In the genomic region with DNA sequence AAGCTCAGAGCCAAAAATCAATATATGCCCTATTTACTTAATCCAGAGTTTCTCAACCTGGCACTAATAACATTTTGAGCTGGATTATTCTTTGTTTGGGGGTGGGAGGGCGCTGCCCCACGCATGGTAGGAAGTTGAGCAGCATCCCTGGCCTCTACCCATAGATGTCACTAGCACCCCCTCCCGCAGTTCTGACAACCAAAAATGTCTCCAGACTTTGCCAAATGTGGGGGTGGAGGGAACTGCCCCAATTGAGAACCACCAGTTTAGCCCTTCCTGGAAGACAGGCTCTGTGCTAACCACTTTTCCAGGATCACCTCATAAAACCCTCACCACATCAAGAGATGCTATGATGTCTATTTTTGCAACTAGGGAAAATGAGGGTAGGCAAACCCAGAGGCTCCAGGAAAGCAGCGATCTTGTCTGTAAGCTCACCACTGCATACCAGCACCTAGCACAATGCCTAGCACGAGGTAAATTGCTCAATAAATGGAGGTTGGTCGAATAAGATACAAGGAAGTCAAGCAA, we compare ENCODE assay signal across 8 cellular contexts. TPM values are rescaled to one million over a fixed set of nuclear protein-coding genes. Genes with fewer than 3 reads are reported as not detected.
DNase-seq lines count a peak whose midpoint lies in the region; ATAC-seq and TF ChIP-seq lines count a peak whose summit lies in the region.

No MANE protein-coding gene starts in this region.

- TSS peak; percentile 34 for BruUV-seq in PC-9 (replicated peaks; lab: Mats Ljungman, UMichigan)

- H3K36me3 ChIP-seq in ACC112 (ENCODE audit: insufficient read depth, low read length): no peaks in the 10 kb centered on the region
- H3K36me3 ChIP-seq in PC-9 (ENCODE audit: low read depth): 0 out of 2 replicates have a peak, but pooled peaks cover 16% of the 10 kb centered on the region
- peaks cover 20 to 30% of the 10 kb centered on the region in 2 donors for H3K36me3 ChIP-seq in ascending aorta

- H3K4me1 ChIP-seq in ACC112 (ENCODE audit: control insufficient read depth, insufficient read depth, low read length, unreplicated experiment): peaks cover 4% of the 10 kb centered on the region
- H3K4me1 ChIP-seq in PC-9 (replicated peaks; ENCODE audit: insufficient read depth): peaks cover 28% of the 10 kb centered on the region
- peaks cover 23 to 27% of the 10 kb centered on the region in 2 donors for H3K4me1 ChIP-seq in ascending aorta

- POLR2A ChIA-PET in PC-9 (lab: Charles Lee; ENCODE audit: unreplicated experiment): interaction anchor here (0.6 kb wide), 1 partner anchor 153 kb away, joined by 6 read pairs; no protein-coding TSS in a partner anchor

- no peak overlapping the region for H2AFZ ChIP-seq in ACC112 (ENCODE audit: low read length, unreplicated experiment)
- peak overlapping the region; percentile 72; the same call in 1 of the 2 replicates for H2AFZ ChIP-seq in PC-9

- peak overlapping the region; percentile 99 for H3K4me3 ChIP-seq in ACC112 (ENCODE audit: low read depth, low read length)
- peak overlapping the region; percentile 99 for H3K4me3 ChIP-seq in GM12875 (ENCODE audit: low read depth, low read length)
- peak overlapping the region; percentile 81 for H3K4me3 ChIP-seq in PC-9
- H3K4me3 ChIP-seq in ascending aorta: peak overlapping the region; percentile 86 to 95

- no peaks in the 10 kb centered on the region for H3K27me3 ChIP-seq in ACC112 (ENCODE audit: insufficient read depth, low read length)
- H3K27me3 ChIP-seq in PC-9 (ENCODE audit: insufficient read depth, low read depth): no peaks in the 10 kb centered on the region
- H3K27me3 ChIP-seq in ascending aorta: no peaks in the 10 kb centered on the region

- intact Hi-C loops in PC-9 (cut with micrococcal nuclease; ENCODE audit: unreplicated experiment): no loop called here
- intact Hi-C loops in ascending aorta (cut with DNase I): loop anchor here (10.0 kb wide), 1 partner anchor 439 kb away; the partner anchor contains the start of gene ZNF44

- peak; percentile 61 for TF ChIP-seq CTCF in GM12875 (IDR thresholded peaks at IDR 0.05; ENCODE audit: borderline replicate concordance, insufficient read depth, low read depth, low read length)
- peak; percentile 60 for TF ChIP-seq CTCF in PC-9 (conservative IDR thresholded peaks at IDR 0.05)
- no peak for TF ChIP-seq CTCF in ascending aorta (IDR thresholded peaks at IDR 0.05)

- CTCF ChIA-PET in PC-9 (lab: Charles Lee): no interaction called here

- peaks cover 58% of the 10 kb centered on the region for H3F3A ChIP-seq in PC-9 (ENCODE audit: insufficient read depth, low read depth)

- peak overlapping the region; percentile 78 for H3K27ac ChIP-seq in ACC112 (ENCODE audit: low read depth, low read length)
- peak overlapping the region; percentile 64 for H3K27ac ChIP-seq in PC-9
- H3K27ac ChIP-seq in ascending aorta: peak overlapping the region; percentile 86 to 89

- H3K9me3 ChIP-seq in PC-9 (ENCODE audit: insufficient read depth, low read depth) (no peaks in the 10 kb centered on the region), ascending aorta (no peaks in the 10 kb centered on the region)

- DNase-seq in PC-9 (no peak), ascending aorta (ENCODE audit: low spot score in 2 of 2) (no peak), left kidney (ENCODE audit: low read depth, low spot score) (peak; percentile 51)
- peak; percentile 23 to 29 for DNase-seq in stimulated activated CD8-positive, alpha-beta memory T cell treated with anti-CD3 and anti-CD28 coated beads, Interleukin-7, amount 100 ng/mL, for 4 hours (ENCODE audit: low read depth in 2 of 2)

- ATAC-seq in HG02798 (IDR thresholded peaks at IDR 0.05; ENCODE audit: poor library complexity, unreplicated experiment): no peak
- ATAC-seq in GM21447 (IDR thresholded peaks at IDR 0.05; ENCODE audit: unreplicated experiment): no peak

- H4K20me1 ChIP-seq in PC-9 (ENCODE audit: insufficient read depth): peaks cover 46% of the 10 kb centered on the region

- H3K79me2 ChIP-seq in ACC112 (ENCODE audit: control insufficient read depth, insufficient read depth, low read length, unreplicated experiment): peaks cover 52% of the 10 kb centered on the region
- H3K79me2 ChIP-seq in PC-9 (ENCODE audit: low read depth): peaks cover 57% of the 10 kb centered on the region

- peak overlapping the region; percentile 95 for H3K4me2 ChIP-seq in PC-9

- H3K9me2 ChIP-seq in PC-9 (ENCODE audit: insufficient read depth): no peaks in the 10 kb centered on the region

RNA-seq across cellular contexts. Expression of gene TRIR, which starts 1.1 kb away (rescaled TPM):
- total RNA-seq in PC-9 (2021) (173 and 194 TPM in 2 replicates), ascending aorta (338 TPM)

RNA-seq across cellular contexts. Expression of gene GET3, which starts 3.9 kb away (rescaled TPM):
- total RNA-seq in PC-9 (2021): 72.8 and 81.9 TPM in 2 replicates
- total RNA-seq in ascending aorta: 43.6 TPM

RNA-seq across cellular contexts. Expression of gene TNPO2, which starts 9.7 kb away (rescaled TPM):
- total RNA-seq in PC-9 (2021) (67.4 and 77.5 TPM in 2 replicates), ascending aorta (82.6 TPM)

RNA-seq across cellular contexts. Expression of gene BEST2, which starts 18.2 kb away (rescaled TPM):
- not detected in 2 replicates for total RNA-seq in PC-9 (2021)
- total RNA-seq in ascending aorta: not detected

RNA-seq across cellular contexts. Expression of gene FBXW9, which starts 37.0 kb away (rescaled TPM):
- total RNA-seq in PC-9 (2021) (21.0 and 21.9 TPM in 2 replicates), ascending aorta (7.6 TPM)

Comparison
In these comparisons a context has a peak if more than half of its experiments do, and no peak if none do; other contexts are left out.
1. CTCF ChIP-seq: peak in GM12875 (single experiment) and PC-9 (single experiment); none in ascending aorta (0 of 3).
2. DNase-seq: peak in left kidney (single experiment) and stimulated activated CD8-positive, alpha-beta memory T cell treated with anti-CD3 and anti-CD28 coated beads, Interleukin-7, amount 100 ng/mL, for 4 hours (2 of 2); none in PC-9 (0 of 2) and ascending aorta (0 of 2).
3. Peak in every context shown above with its lines, with median percentiles within 50 percentile points of each other: H3K27ac ChIP-seq and H3K4me3 ChIP-seq.